ENCODE assay signal across 1 cellular context in genomic region chr17:66753126-66753920, GRCh38.
TF ChIP-seq lines count a peak whose summit lies in the region.

No MANE protein-coding gene starts in this region.

TF ChIP-seq in K562, 482 proteins besides CTCF, POLR2A, EP300 and RAD21 (continued from another document and continues in another):
- TF ChIP-seq ZMIZ1 (IDR thresholded peaks at IDR 0.05; ENCODE audit: low read depth in 2 of 2, low read length in 2 of 2): no peak
- TF ChIP-seq SETDB1 (IDR thresholded peaks at IDR 0.05; ENCODE audit: low read length): no peak
- TF ChIP-seq ZEB2 (IDR thresholded peaks at IDR 0.05): peak; percentile 71; the same call in 1 of the 2 replicates
- 0 out of 2 replicates have a peak, but pooled peaks have one; percentile 16 for TF ChIP-seq EGR1 (conservative IDR thresholded peaks at IDR 0.05)
- no peak for TF ChIP-seq ZKSCAN1 (IDR thresholded peaks at IDR 0.05; ENCODE audit: low read depth, low read length)
- no peak for TF ChIP-seq E2F8 (IDR thresholded peaks at IDR 0.05; ENCODE audit: low read depth, partially characterized antibody)
- no peak for TF ChIP-seq RBM25 (IDR thresholded peaks at IDR 0.05; ENCODE audit: low read depth, low read length, severe bottlenecking)
- TF ChIP-seq BDP1 (IDR thresholded peaks at IDR 0.05; ENCODE audit: insufficient read depth, insufficient read length): no peak
- TF ChIP-seq MEIS2 (IDR thresholded peaks at IDR 0.05; ENCODE audit: partially characterized antibody): no peak
- TF ChIP-seq ZNF780A (CRISPR knock-in tag; IDR thresholded peaks at IDR 0.05): no peak
- TF ChIP-seq ZNF232 (CRISPR knock-in tag; IDR thresholded peaks at IDR 0.05): no peak
- TF ChIP-seq U2AF2 (optimal IDR thresholded peaks at IDR 0.05; ENCODE audit: low read depth, low read length): no peak
- no peak for TF ChIP-seq TCF15 (CRISPR knock-in tag; IDR thresholded peaks at IDR 0.05)
- TF ChIP-seq SIN3A (IDR thresholded peaks at IDR 0.05; ENCODE audit: borderline replicate concordance in 2 of 2, control insufficient read depth in 1 of 2, low read depth in 2 of 2, low read length in 2 of 2): no peak
- TF ChIP-seq CBX2 (IDR thresholded peaks at IDR 0.05; ENCODE audit: insufficient read depth, low read length, poor library complexity, severe bottlenecking): no peak
- no peak for TF ChIP-seq MGA (IDR thresholded peaks at IDR 0.05)
- TF ChIP-seq ZNF644 (tag; IDR thresholded peaks at IDR 0.05; ENCODE audit: low read depth): no peak
- peak; percentile 64; the same call in 1 of the 2 replicates for TF ChIP-seq JUND (IDR thresholded peaks at IDR 0.05; ENCODE audit: borderline replicate concordance, low read depth, low read length)
- peak; percentile 69; the same call in 1 of the 3 replicates for TF ChIP-seq JUND (tag; IDR thresholded peaks at IDR 0.05; ENCODE audit: borderline replicate concordance, low read depth, low read length)
- TF ChIP-seq FOXP1 (CRISPR knock-in tag; IDR thresholded peaks at IDR 0.05): no peak
- TF ChIP-seq ZNF280B (CRISPR knock-in tag; IDR thresholded peaks at IDR 0.05): no peak
- no peak for TF ChIP-seq SRSF7 (optimal IDR thresholded peaks at IDR 0.05; ENCODE audit: low read depth, low read length)
- no peak for TF ChIP-seq ZBTB7A (IDR thresholded peaks at IDR 0.05; ENCODE audit: borderline replicate concordance, control insufficient read depth, low read depth, low read length)
- no peak for TF ChIP-seq MAFF (IDR thresholded peaks at IDR 0.05; ENCODE audit: low read length)
- TF ChIP-seq RCOR1 (IDR thresholded peaks at IDR 0.05; ENCODE audit: borderline replicate concordance in 1 of 2, low read depth in 2 of 2, low read length in 2 of 2): peak in 1 of 2 experiments; percentile 95; a peak in 2 of 4 replicates
- TF ChIP-seq TAL1 (IDR thresholded peaks at IDR 0.05): peak; percentile 82
- TF ChIP-seq CXXC5 (CRISPR knock-in tag; IDR thresholded peaks at IDR 0.05): peak; percentile 50; the same call in 1 of the 2 replicates
- no peak for TF ChIP-seq ZNF316 (IDR thresholded peaks at IDR 0.05)
- no peak for TF ChIP-seq ZNF785 (CRISPR knock-in tag; IDR thresholded peaks at IDR 0.05)
- no peak for TF ChIP-seq PHF20 (IDR thresholded peaks at IDR 0.05; ENCODE audit: partially characterized antibody)
- TF ChIP-seq ELF2 (CRISPR knock-in tag; IDR thresholded peaks at IDR 0.05): no peak
- TF ChIP-seq KLF6 (CRISPR knock-in tag; IDR thresholded peaks at IDR 0.05; ENCODE audit: borderline replicate concordance): no peak
- TF ChIP-seq ZNF668 (CRISPR knock-in tag; IDR thresholded peaks at IDR 0.05): no peak
- TF ChIP-seq MLLT1 (IDR thresholded peaks at IDR 0.05): no peak
- TF ChIP-seq ZNF740 (CRISPR knock-in tag; IDR thresholded peaks at IDR 0.05): no peak
- TF ChIP-seq ZNF740 (tag; IDR thresholded peaks at IDR 0.05): no peak
- no peak for TF ChIP-seq ADNP (tag; IDR thresholded peaks at IDR 0.05)
